In the genomic region with DNA sequence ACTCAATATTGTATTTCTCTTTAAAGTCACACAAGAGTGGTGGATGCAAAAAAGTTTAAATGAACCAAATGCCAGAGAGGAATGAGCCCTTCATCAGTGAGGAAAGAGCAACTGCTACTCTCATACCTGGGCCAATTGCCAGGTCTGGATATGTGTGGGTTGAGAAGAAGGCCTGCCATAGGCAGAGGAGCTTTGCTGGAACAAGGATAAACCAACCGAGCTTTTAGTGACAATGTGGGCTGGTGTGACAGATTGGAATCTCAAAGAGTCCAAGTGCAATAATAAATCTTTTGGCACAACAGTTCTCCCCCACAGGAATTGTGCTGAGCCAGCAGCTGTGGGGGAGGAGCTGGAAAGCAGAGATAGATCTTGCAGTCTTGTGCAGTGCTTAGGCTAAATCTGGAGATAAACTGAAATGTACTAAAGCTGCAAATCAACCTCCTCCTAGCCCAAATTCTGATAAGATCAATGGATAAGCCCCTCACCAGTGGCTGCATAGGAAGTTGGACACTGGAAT, we compare ENCODE assay signal across 1 cellular context.
TF ChIP-seq lines count a peak whose summit lies in the region.

No MANE protein-coding gene starts in this region.

TF ChIP-seq in HEK293, 187 proteins besides CTCF, POLR2A, EP300 and RAD21 (continued from another document):
- TF ChIP-seq, protein P1, sequence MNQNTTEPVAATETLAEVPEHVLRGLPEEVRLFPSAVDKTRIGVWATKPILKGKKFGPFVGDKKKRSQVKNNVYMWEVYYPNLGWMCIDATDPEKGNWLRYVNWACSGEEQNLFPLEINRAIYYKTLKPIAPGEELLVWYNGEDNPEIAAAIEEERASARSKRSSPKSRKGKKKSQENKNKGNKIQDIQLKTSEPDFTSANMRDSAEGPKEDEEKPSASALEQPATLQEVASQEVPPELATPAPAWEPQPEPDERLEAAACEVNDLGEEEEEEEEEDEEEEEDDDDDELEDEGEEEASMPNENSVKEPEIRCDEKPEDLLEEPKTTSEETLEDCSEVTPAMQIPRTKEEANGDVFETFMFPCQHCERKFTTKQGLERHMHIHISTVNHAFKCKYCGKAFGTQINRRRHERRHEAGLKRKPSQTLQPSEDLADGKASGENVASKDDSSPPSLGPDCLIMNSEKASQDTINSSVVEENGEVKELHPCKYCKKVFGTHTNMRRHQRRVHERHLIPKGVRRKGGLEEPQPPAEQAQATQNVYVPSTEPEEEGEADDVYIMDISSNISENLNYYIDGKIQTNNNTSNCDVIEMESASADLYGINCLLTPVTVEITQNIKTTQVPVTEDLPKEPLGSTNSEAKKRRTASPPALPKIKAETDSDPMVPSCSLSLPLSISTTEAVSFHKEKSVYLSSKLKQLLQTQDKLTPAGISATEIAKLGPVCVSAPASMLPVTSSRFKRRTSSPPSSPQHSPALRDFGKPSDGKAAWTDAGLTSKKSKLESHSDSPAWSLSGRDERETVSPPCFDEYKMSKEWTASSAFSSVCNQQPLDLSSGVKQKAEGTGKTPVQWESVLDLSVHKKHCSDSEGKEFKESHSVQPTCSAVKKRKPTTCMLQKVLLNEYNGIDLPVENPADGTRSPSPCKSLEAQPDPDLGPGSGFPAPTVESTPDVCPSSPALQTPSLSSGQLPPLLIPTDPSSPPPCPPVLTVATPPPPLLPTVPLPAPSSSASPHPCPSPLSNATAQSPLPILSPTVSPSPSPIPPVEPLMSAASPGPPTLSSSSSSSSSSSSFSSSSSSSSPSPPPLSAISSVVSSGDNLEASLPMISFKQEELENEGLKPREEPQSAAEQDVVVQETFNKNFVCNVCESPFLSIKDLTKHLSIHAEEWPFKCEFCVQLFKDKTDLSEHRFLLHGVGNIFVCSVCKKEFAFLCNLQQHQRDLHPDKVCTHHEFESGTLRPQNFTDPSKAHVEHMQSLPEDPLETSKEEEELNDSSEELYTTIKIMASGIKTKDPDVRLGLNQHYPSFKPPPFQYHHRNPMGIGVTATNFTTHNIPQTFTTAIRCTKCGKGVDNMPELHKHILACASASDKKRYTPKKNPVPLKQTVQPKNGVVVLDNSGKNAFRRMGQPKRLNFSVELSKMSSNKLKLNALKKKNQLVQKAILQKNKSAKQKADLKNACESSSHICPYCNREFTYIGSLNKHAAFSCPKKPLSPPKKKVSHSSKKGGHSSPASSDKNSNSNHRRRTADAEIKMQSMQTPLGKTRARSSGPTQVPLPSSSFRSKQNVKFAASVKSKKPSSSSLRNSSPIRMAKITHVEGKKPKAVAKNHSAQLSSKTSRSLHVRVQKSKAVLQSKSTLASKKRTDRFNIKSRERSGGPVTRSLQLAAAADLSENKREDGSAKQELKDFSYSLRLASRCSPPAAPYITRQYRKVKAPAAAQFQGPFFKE (tag by site-specific recombination; IDR thresholded peaks at IDR 0.05; ENCODE audit: borderline replicate concordance), result no peak
- TF ChIP-seq EGR2 (tag by site-specific recombination; IDR thresholded peaks at IDR 0.05; ENCODE audit: low read depth) (0 out of 2 replicates have a peak, but pooled peaks have one; percentile 38), ZNF555 (tag by site-specific recombination; conservative IDR thresholded peaks at IDR 0.05) (no peak), MYNN (tag by site-specific recombination; IDR thresholded peaks at IDR 0.05; ENCODE audit: borderline replicate concordance) (no peak), ZNF48 (tag by site-specific recombination; IDR thresholded peaks at IDR 0.05) (no peak)
